Comparison of ENCODE assay signal across 18 cellular contexts in genomic region chr6:169964440-169965212, GRCh38.
"Had no signal": no experiment of that assay in that cellular context is flagged by ENCODE, and none has a peak within 500 bp of the region (broad histone marks: within the 10 kb centered on the region; RNA-seq: fewer than 3 reads in every experiment).

No MANE protein-coding gene starts in this region.

- H3K27ac Mint-ChIP-seq: activated CD4-positive, alpha-beta T cell treated with anti-CD3 and anti-CD28 coated beads, Interleukin-2, amount 10 ng/mL, durations not matched to agents 7 days and 5 days; activated naive CD8-positive, alpha-beta T cell treated with anti-CD3 and anti-CD28 coated beads for 36 hours; activated T-cell treated with anti-CD3 and anti-CD28 coated beads, Interleukin-2, amount 50 U/mL, for 72 hours; nephron; stimulated activated naive CD8-positive, alpha-beta T cell treated with anti-CD3 and anti-CD28 coated beads, Interleukin-15, amount 100 ng/mL, for 72 hours had no signal

- H3K9me3 Mint-ChIP-seq: activated CD4-positive, alpha-beta T cell treated with anti-CD3 and anti-CD28 coated beads, Interleukin-2, amount 10 ng/mL, durations not matched to agents 7 days and 5 days; activated naive CD8-positive, alpha-beta T cell treated with anti-CD3 and anti-CD28 coated beads for 36 hours; activated T-cell treated with anti-CD3 and anti-CD28 coated beads, Interleukin-2, amount 50 U/mL, for 72 hours; stimulated activated naive CD8-positive, alpha-beta T cell treated with anti-CD3 and anti-CD28 coated beads, Interleukin-15, amount 100 ng/mL, for 72 hours had no signal

- H3K9me3 ChIP-seq: body of pancreas, psoas muscle, right lobe of liver, thoracic aorta had no signal

- H3K4me3 ChIP-seq: body of pancreas, psoas muscle, right lobe of liver, smooth muscle cell, thoracic aorta had no signal

- H3K36me3 ChIP-seq: right lobe of liver, thoracic aorta had no signal

- H3K27me3 ChIP-seq: body of pancreas, right lobe of liver had no signal

- H3K27ac ChIP-seq: body of pancreas, foreskin keratinocyte, psoas muscle, right lobe of liver, thoracic aorta had no signal

- H3K36me3 Mint-ChIP-seq: activated naive CD8-positive, alpha-beta T cell treated with anti-CD3 and anti-CD28 coated beads for 36 hours had no signal

- H3K4me3 Mint-ChIP-seq: activated CD4-positive, alpha-beta T cell treated with anti-CD3 and anti-CD28 coated beads, Interleukin-2, amount 10 ng/mL, durations not matched to agents 7 days and 5 days; activated naive CD8-positive, alpha-beta T cell treated with anti-CD3 and anti-CD28 coated beads for 36 hours; activated T-cell treated with anti-CD3 and anti-CD28 coated beads, Interleukin-2, amount 50 U/mL, for 72 hours; nephron; stimulated activated naive CD8-positive, alpha-beta T cell treated with anti-CD3 and anti-CD28 coated beads, Interleukin-15, amount 100 ng/mL, for 72 hours had no signal

- DNase-seq: activated CD4-positive, alpha-beta T cell treated with anti-CD3 and anti-CD28 coated beads, Interleukin-2, amount 10 ng/mL, durations not matched to agents 7 days and 5 days; activated CD4-positive, CD25-positive, alpha-beta regulatory T cell; activated naive CD8-positive, alpha-beta T cell treated with anti-CD3 and anti-CD28 coated beads for 36 hours; activated T-cell treated with anti-CD3 and anti-CD28 coated beads, Interleukin-2, amount 50 U/mL, for 72 hours; amygdala; effector CD8-positive, alpha-beta T cell; foreskin keratinocyte; glutamatergic neuron; kidney glomerular epithelial cell; occipital lobe; psoas muscle; right lobe of liver; stimulated activated naive CD8-positive, alpha-beta T cell treated with anti-CD3 and anti-CD28 coated beads, Interleukin-15, amount 100 ng/mL, for 72 hours; T-helper 2 cell had no signal

- H3K4me1 ChIP-seq: foreskin keratinocyte, psoas muscle had no signal
